Comparison of ENCODE assay signal across 21 cellular contexts in the genomic region with DNA sequence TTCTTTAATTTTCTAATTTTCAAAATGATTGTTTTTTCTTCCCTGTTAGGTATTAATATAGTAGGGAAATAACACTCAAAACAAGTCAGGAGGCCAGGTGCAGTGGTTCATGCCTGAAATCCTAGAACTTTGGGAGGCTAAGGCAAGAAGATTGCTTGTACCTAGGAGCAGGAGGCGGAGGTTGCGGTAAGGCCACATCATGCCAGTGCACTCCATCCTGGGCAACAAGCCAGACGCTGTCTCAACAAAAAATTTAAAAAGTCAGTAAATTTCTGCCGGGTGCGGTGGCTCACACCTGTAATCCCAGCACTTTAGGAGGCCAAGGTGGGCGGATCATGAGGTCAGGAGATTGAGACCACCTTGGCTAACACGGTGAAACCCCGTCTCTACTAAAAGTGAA. TPM values are rescaled to one million over a fixed set of nuclear protein-coding genes. Genes with fewer than 3 reads are reported as not detected.
DNase-seq lines count a peak whose midpoint lies in the region; ATAC-seq, FAIRE-seq and TF ChIP-seq lines count a peak whose summit lies in the region.
"Had no signal": no experiment of that assay in that cellular context is flagged by ENCODE, and none has a peak within 500 bp of the region (broad histone marks: within the 10 kb centered on the region; RNA-seq: fewer than 3 reads in every experiment).

No MANE protein-coding gene starts in this region.

- H3K4me3 ChIP-seq in PC-3 (ENCODE audit: low read length): no peak overlapping the region
- no peak overlapping the region for H3K4me3 ChIP-seq in HepG2 (replicated peaks in 1 of 3; ENCODE audit: insufficient read depth in 1 of 3, low read depth in 2 of 3, low read length in 3 of 3)
- H3K4me3 ChIP-seq in mucosa of descending colon: no peak overlapping the region
- H3K4me3 ChIP-seq in breast epithelium: no peak overlapping the region
- H3K4me3 ChIP-seq: GM23338 had no signal

- intact Hi-C loops in PC-3 (cut with micrococcal nuclease) (no loop called here), HepG2 (cut with micrococcal nuclease; ENCODE audit: unreplicated experiment) (no loop called here), mucosa of descending colon (cut with DNase I, micrococcal nuclease) (no loop called here), breast epithelium (cut with DNase I; ENCODE audit: low total_unique reads) (no loop called here)

- in situ Hi-C loops in HepG2 (cut with HindIII; ENCODE audit: extremely low pct_ligation_motif_present, low pct_unique_long_range_greater_than_20kb): no loop called here

- POLR2A ChIA-PET in PC-3 (lab: Charles Lee; ENCODE audit: unreplicated experiment) (no interaction called here), HepG2 (lab: Yijun Ruan, JAX) (no interaction called here)

- 96% methylated on average over 8 of the region's 8 CpGs for WGBS in HepG2 (ENCODE audit: low lambda C conversion rate)

- no peak; the same call in 1 of the 2 replicates for ATAC-seq in PC-3
- ATAC-seq in HepG2: no peak
- peak; percentile 24 for ATAC-seq in mucosa of descending colon
- ATAC-seq: GM23338 had no signal

- H4K20me1 ChIP-seq in PC-3 (ENCODE audit: low read length) (no peaks in the 10 kb centered on the region), HepG2 (ENCODE audit: insufficient read depth, low read length) (no peaks in the 10 kb centered on the region)

- DNase-seq in PC-3 (peak; percentile 65), RPMI8226 (peak; percentile 36), HepG2 (ENCODE audit: low spot score) (no peak), mucosa of descending colon (peak in 1 of 3 donors; percentile 20), breast epithelium (ENCODE audit: low spot score in 2 of 2) (no peak), Kasumi-1 (lab: John Stamatoyannopoulos, UW) (no peak)
- DNase-seq in activated CD4-positive, CD25-positive, alpha-beta regulatory T cell treated with anti-CD3 and anti-CD28 coated beads, Interleukin-2, amount 50 U/mL, for 72 hours: no peak
- DNase-seq: ACHN; BE2C; C1 segment of cervical spinal cord; CD4-positive, CD25-positive, alpha-beta regulatory T cell; CD8-positive, alpha-beta memory T cell; COR-L47; HCEC 1CT had no signal

- no peaks in the 10 kb centered on the region for H3K27me3 ChIP-seq in PC-3 (ENCODE audit: low read length)
- H3K27me3 ChIP-seq in HepG2 (ENCODE audit: control insufficient read depth in 1 of 2, insufficient read depth in 2 of 2, low read length in 2 of 2): no peaks in the 10 kb centered on the region; a peak in 1 of 5 replicates
- H3K27me3 ChIP-seq in breast epithelium: no peaks in the 10 kb centered on the region
- H3K27me3 ChIP-seq: BE2C had no signal

- no TSS peak for BruUV-seq in PC-3 (replicated peaks; lab: Mats Ljungman, UMichigan)
- no TSS peak for BruUV-seq in HepG2 (replicated peaks; lab: Mats Ljungman, UMichigan)

- no peak overlapping the region for H2AFZ ChIP-seq in PC-3 (ENCODE audit: low read length)
- H2AFZ ChIP-seq in HepG2 (ENCODE audit: low read length): no peak overlapping the region
- H2AFZ ChIP-seq: GM23338 had no signal

- H3K4me2 ChIP-seq in PC-3 (ENCODE audit: low read length) (no peak overlapping the region), HepG2 (ENCODE audit: low read depth, low read length) (no peak overlapping the region)
- H3K4me2 ChIP-seq: GM23338 had no signal

- no peak for TF ChIP-seq CTCF in PC-3 (conservative IDR thresholded peaks at IDR 0.05; ENCODE audit: low read depth, low read length)
- no peak for TF ChIP-seq CTCF in HepG2 (CRISPR knock-in tag; IDR thresholded peaks at IDR 0.05)
- no peak for TF ChIP-seq CTCF in mucosa of descending colon (IDR thresholded peaks at IDR 0.05)
- TF ChIP-seq CTCF in breast epithelium (IDR thresholded peaks at IDR 0.05): no peak

- no peak overlapping the region for H3K27ac ChIP-seq in PC-3 (ENCODE audit: low read length)
- no peak overlapping the region for H3K27ac ChIP-seq in HepG2 (ENCODE audit: extremely low read length, insufficient read depth, low read length)
- H3K27ac ChIP-seq in breast epithelium: no peak overlapping the region

- peaks cover 8% of the 10 kb centered on the region for H3K79me2 ChIP-seq in PC-3 (ENCODE audit: low read length)
- peaks cover 16% of the 10 kb centered on the region for H3K79me2 ChIP-seq in HepG2 (ENCODE audit: insufficient read depth, low read length)

- no peaks in the 10 kb centered on the region for H3K9me2 ChIP-seq in PC-3 (replicated peaks; ENCODE audit: low read length)

- TF ChIP-seq EP300 in HepG2 (IDR thresholded peaks at IDR 0.05; ENCODE audit: low read depth in 2 of 2, low read length in 2 of 2) (no peak), HepG2 (CRISPR knock-in tag; IDR thresholded peaks at IDR 0.05; ENCODE audit: borderline replicate concordance) (no peak)

- H3K4me1 ChIP-seq in PC-3 (ENCODE audit: insufficient read depth, low read length): no peaks in the 10 kb centered on the region
- H3K4me1 ChIP-seq in HepG2 (ENCODE audit: insufficient read depth, low read length): peaks cover 73% of the 10 kb centered on the region
- H3K4me1 ChIP-seq in mucosa of descending colon (ENCODE audit: low read depth): no peaks in the 10 kb centered on the region
- H3K4me1 ChIP-seq in breast epithelium: no peaks in the 10 kb centered on the region
- H3K4me1 ChIP-seq: BE2C had no signal

- no peaks in the 10 kb centered on the region for H3K9me3 ChIP-seq in PC-3 (ENCODE audit: low read length)
- H3K9me3 ChIP-seq in HepG2 (ENCODE audit: low read length): no peaks in the 10 kb centered on the region
- no peaks in the 10 kb centered on the region for H3K9me3 ChIP-seq in mucosa of descending colon
- no peaks in the 10 kb centered on the region for H3K9me3 ChIP-seq in breast epithelium
- H3K9me3 ChIP-seq: BE2C had no signal

- TF ChIP-seq POLR2A in HepG2 (IDR thresholded peaks at IDR 0.05; ENCODE audit: insufficient read depth in 1 of 2, low read depth in 2 of 2, low read length in 2 of 2) (no peak), breast epithelium (IDR thresholded peaks at IDR 0.05) (no peak)

- H3K36me3 ChIP-seq in PC-3 (ENCODE audit: low read depth, low read length) (no peaks in the 10 kb centered on the region), HepG2 (replicated peaks in 1 of 2; ENCODE audit: control insufficient read depth in 1 of 2, insufficient read depth in 2 of 2, low read length in 2 of 2) (peaks cover 2 to 11% of the 10 kb centered on the region in 2 experiments; a peak in 4 of 5 replicates), mucosa of descending colon (ENCODE audit: low read depth) (no peaks in the 10 kb centered on the region), breast epithelium (no peaks in the 10 kb centered on the region)

- H3K9ac ChIP-seq in PC-3 (ENCODE audit: low read length) (no peak overlapping the region), HepG2 (ENCODE audit: insufficient read depth, low read depth, low read length) (no peak overlapping the region)

- H3F3A ChIP-seq in PC-3 (ENCODE audit: low read length, unreplicated experiment): no peaks in the 10 kb centered on the region

- TF ChIP-seq RAD21 in HepG2 (CRISPR knock-in tag; IDR thresholded peaks at IDR 0.05): no peak

- FAIRE-seq in HepG2 (lab: Jason Lieb, UNC): no peak
- FAIRE-seq: A204.1, D721Med, G401.6, GM12891, GM19239, H54 had no signal

- CTCF ChIA-PET in PC-3 (lab: Charles Lee) (no interaction called here), HepG2 (lab: Yijun Ruan, JAX; ENCODE audit: low intra/inter-chr PET ratio, low total read pairs) (no interaction called here)

RNA-seq across cellular contexts. Expression of a gene that starts 10.2 kb away (rescaled TPM):
- total RNA-seq in PC-3 (2014; rRNA removed): 19.9 and 26.6 TPM in 2 replicates
- 54.9 and 78.8 TPM in 2 replicates for total RNA-seq in HepG2 (2016; rRNA removed; fragmentation: Illumina TruSeq; extraction: Trizol)
- total RNA-seq in HepG2 (2016; cell fraction: cytosol; rRNA removed; fragmentation: Illumina TruSeq; extraction: Trizol; ENCODE audit: low read depth): 32.2 and 37.7 TPM in 2 replicates
- 53.0 and 81.8 TPM in 2 replicates for total RNA-seq in HepG2 (2016; cell fraction: insoluble cytoplasmic fraction; rRNA removed; fragmentation: Illumina TruSeq; extraction: Trizol)
- 48.1 and 56.0 TPM in 2 replicates for total RNA-seq in HepG2 (2016; cell fraction: membrane; rRNA removed; fragmentation: Illumina TruSeq; extraction: Trizol)
- total RNA-seq in HepG2 (2016; cell fraction: nucleus; rRNA removed; fragmentation: Illumina TruSeq; extraction: Trizol): 30.4 and 37.6 TPM in 2 replicates
- 30.4 and 41.2 TPM in 2 replicates for polyA plus RNA-seq in HepG2 (2011; rRNA removed)
- 20.7 and 26.4 TPM in 2 replicates for polyA plus RNA-seq in HepG2 (2011; cell fraction: cytosol; rRNA removed)
- polyA plus RNA-seq in HepG2 (2011; cell fraction: nucleus; rRNA removed): 9.9 TPM in 2 replicates
- 29.6 and 42.5 TPM in 2 replicates for polyA plus RNA-seq in HepG2 (2012)
- polyA plus RNA-seq in HepG2 (2016; cell fraction: cytosol; fragmentation: Illumina TruSeq; extraction: Trizol; ENCODE audit: low read depth): 21.6 and 21.8 TPM in 2 replicates
- 72.3 and 79.1 TPM in 2 replicates for polyA plus RNA-seq in HepG2 (2016; cell fraction: insoluble cytoplasmic fraction; fragmentation: Illumina TruSeq; extraction: Trizol; ENCODE audit: low read depth)
- 39.9 and 41.7 TPM in 2 replicates for polyA plus RNA-seq in HepG2 (2016; cell fraction: membrane; fragmentation: Illumina TruSeq; extraction: Trizol; ENCODE audit: low read depth)
- polyA plus RNA-seq in HepG2 (2016; cell fraction: nucleus; fragmentation: Illumina TruSeq; extraction: Trizol; ENCODE audit: insufficient read depth, low read depth): 35.7 and 38.8 TPM in 2 replicates
- 34.1 and 42.0 TPM in 2 replicates for polyA minus RNA-seq in HepG2 (2011; rRNA and poly(A)+ RNA removed; ENCODE audit: low replicate concordance)
- 42.0 and 44.9 TPM in 2 replicates for polyA minus RNA-seq in HepG2 (2011; cell fraction: cytosol; rRNA and poly(A)+ RNA removed)
- 73.0 and 139 TPM in 2 replicates for polyA minus RNA-seq in HepG2 (2011; cell fraction: nucleus; rRNA and poly(A)+ RNA removed)
- total RNA-seq in mucosa of descending colon: 10 to 100 TPM; 18.3 to 22.7 (median 22.0) TPM
- total RNA-seq in breast epithelium: 10 to 100 TPM; 13.4 to 28.7 (median 20.3) TPM

RNA-seq across cellular contexts. Expression of a gene that starts 35.1 kb away (rescaled TPM):
- total RNA-seq in PC-3 (2014; rRNA removed) (22.1 and 27.8 TPM in 2 replicates), HepG2 (2016; rRNA removed; fragmentation: Illumina TruSeq; extraction: Trizol) (28.8 and 36.2 TPM in 2 replicates), mucosa of descending colon (1 to 10 TPM; 1.5 to 9.6 (median 1.6) TPM), breast epithelium (1 to 10 TPM; 2.6 to 6.1 (median 2.9) TPM)
- total RNA-seq in HepG2 (2016; cell fraction: cytosol; rRNA removed; fragmentation: Illumina TruSeq; extraction: Trizol; ENCODE audit: low read depth): 7.6 and 8.2 TPM in 2 replicates
- total RNA-seq in HepG2 (2016; cell fraction: insoluble cytoplasmic fraction; rRNA removed; fragmentation: Illumina TruSeq; extraction: Trizol): 29.6 and 43.8 TPM in 2 replicates
- total RNA-seq in HepG2 (2016; cell fraction: membrane; rRNA removed; fragmentation: Illumina TruSeq; extraction: Trizol): 18.3 and 23.9 TPM in 2 replicates
- total RNA-seq in HepG2 (2016; cell fraction: nucleus; rRNA removed; fragmentation: Illumina TruSeq; extraction: Trizol): 12.7 and 14.4 TPM in 2 replicates
- 7.3 and 11.2 TPM in 2 replicates for polyA plus RNA-seq in HepG2 (2011; rRNA removed)
- polyA plus RNA-seq in HepG2 (2011; cell fraction: cytosol; rRNA removed): 7.0 and 7.1 TPM in 2 replicates
- 1.8 TPM in 2 replicates for polyA plus RNA-seq in HepG2 (2011; cell fraction: nucleus; rRNA removed)
- 7.0 and 16.8 TPM in 2 replicates for polyA plus RNA-seq in HepG2 (2012)
- 8.8 and 9.8 TPM in 2 replicates for polyA plus RNA-seq in HepG2 (2016; cell fraction: cytosol; fragmentation: Illumina TruSeq; extraction: Trizol; ENCODE audit: low read depth)
- 34.9 and 35.8 TPM in 2 replicates for polyA plus RNA-seq in HepG2 (2016; cell fraction: insoluble cytoplasmic fraction; fragmentation: Illumina TruSeq; extraction: Trizol; ENCODE audit: low read depth)
- 20.4 and 21.2 TPM in 2 replicates for polyA plus RNA-seq in HepG2 (2016; cell fraction: membrane; fragmentation: Illumina TruSeq; extraction: Trizol; ENCODE audit: low read depth)
- 16.7 and 21.1 TPM in 2 replicates for polyA plus RNA-seq in HepG2 (2016; cell fraction: nucleus; fragmentation: Illumina TruSeq; extraction: Trizol; ENCODE audit: insufficient read depth, low read depth)
- 4.7 and 5.8 TPM in 2 replicates for polyA minus RNA-seq in HepG2 (2011; rRNA and poly(A)+ RNA removed; ENCODE audit: low replicate concordance)
- 6.0 TPM in 2 replicates for polyA minus RNA-seq in HepG2 (2011; cell fraction: cytosol; rRNA and poly(A)+ RNA removed)
- polyA minus RNA-seq in HepG2 (2011; cell fraction: nucleus; rRNA and poly(A)+ RNA removed): 4.1 TPM in 2 replicates

RNA-seq across cellular contexts. Expression of a gene that starts 57.6 kb away (rescaled TPM):
- total RNA-seq in PC-3 (2014; rRNA removed) (134 and 185 TPM in 2 replicates), HepG2 (2016; rRNA removed; fragmentation: Illumina TruSeq; extraction: Trizol) (316 and 431 TPM in 2 replicates), mucosa of descending colon (10 to 100 TPM in 2 of 3 donors, 1 to 10 TPM in 1; 9.5 to 54.7 (median 10.7) TPM), breast epithelium (1 to 10 TPM; 5.6 to 9.4 (median 7.5) TPM)
- 111 and 125 TPM in 2 replicates for total RNA-seq in HepG2 (2016; cell fraction: cytosol; rRNA removed; fragmentation: Illumina TruSeq; extraction: Trizol; ENCODE audit: low read depth)
- 314 and 447 TPM in 2 replicates for total RNA-seq in HepG2 (2016; cell fraction: insoluble cytoplasmic fraction; rRNA removed; fragmentation: Illumina TruSeq; extraction: Trizol)
- total RNA-seq in HepG2 (2016; cell fraction: membrane; rRNA removed; fragmentation: Illumina TruSeq; extraction: Trizol): 71.3 and 78.4 TPM in 2 replicates
- total RNA-seq in HepG2 (2016; cell fraction: nucleus; rRNA removed; fragmentation: Illumina TruSeq; extraction: Trizol): 134 and 154 TPM in 2 replicates
- 49.6 and 82.3 TPM in 2 replicates for polyA plus RNA-seq in HepG2 (2011; rRNA removed)
- 44.1 and 47.1 TPM in 2 replicates for polyA plus RNA-seq in HepG2 (2011; cell fraction: cytosol; rRNA removed)
- 22.6 and 25.0 TPM in 2 replicates for polyA plus RNA-seq in HepG2 (2011; cell fraction: nucleus; rRNA removed)
- 34.4 and 107 TPM in 2 replicates for polyA plus RNA-seq in HepG2 (2012)
- polyA plus RNA-seq in HepG2 (2016; cell fraction: cytosol; fragmentation: Illumina TruSeq; extraction: Trizol; ENCODE audit: low read depth): 21.5 and 26.2 TPM in 2 replicates
- 336 and 356 TPM in 2 replicates for polyA plus RNA-seq in HepG2 (2016; cell fraction: insoluble cytoplasmic fraction; fragmentation: Illumina TruSeq; extraction: Trizol; ENCODE audit: low read depth)
- 23.1 and 31.9 TPM in 2 replicates for polyA plus RNA-seq in HepG2 (2016; cell fraction: membrane; fragmentation: Illumina TruSeq; extraction: Trizol; ENCODE audit: low read depth)
- polyA plus RNA-seq in HepG2 (2016; cell fraction: nucleus; fragmentation: Illumina TruSeq; extraction: Trizol; ENCODE audit: insufficient read depth, low read depth): 188 TPM in 2 replicates
- polyA minus RNA-seq in HepG2 (2011; rRNA and poly(A)+ RNA removed; ENCODE audit: low replicate concordance): 26.9 and 102 TPM in 2 replicates
- 31.3 and 37.6 TPM in 2 replicates for polyA minus RNA-seq in HepG2 (2011; cell fraction: cytosol; rRNA and poly(A)+ RNA removed)
- 24.5 and 29.0 TPM in 2 replicates for polyA minus RNA-seq in HepG2 (2011; cell fraction: nucleus; rRNA and poly(A)+ RNA removed)

Comparison
In these comparisons a context has a peak if more than half of its experiments do, and no peak if none do; other contexts are left out.
1. DNase-seq: peak in PC-3 (single experiment) and RPMI8226 (single experiment); none in HepG2 (single experiment), breast epithelium (0 of 2), Kasumi-1 (0 of 2) and activated CD4-positive, CD25-positive, alpha-beta regulatory T cell treated with anti-CD3 and anti-CD28 coated beads, Interleukin-2, amount 50 U/mL, for 72 hours (single experiment).